Comparison of ENCODE assay signal across 7 cellular contexts in genomic region chr17:81487487-81488275, GRCh38. TPM values are rescaled to one million over a fixed set of nuclear protein-coding genes. Genes with fewer than 3 reads are reported as not detected.
DNase-seq lines count a peak whose midpoint lies in the region; ATAC-seq, FAIRE-seq and TF ChIP-seq lines count a peak whose summit lies in the region.

No MANE protein-coding gene starts in this region.

- ATAC-seq in pancreas = peak; percentile 68 to 82 (median 76)

- no peaks in the 10 kb centered on the region for H3K36me3 Mint-ChIP-seq in IgD-negative memory B cell
- no peaks in the 10 kb centered on the region for H3K36me3 Mint-ChIP-seq in activated naive CD8-positive, alpha-beta T cell treated with anti-CD3 and anti-CD28 coated beads for 36 hours

- peaks cover 14% of the 10 kb centered on the region for H3K27me3 Mint-ChIP-seq in IgD-negative memory B cell
- H3K27me3 Mint-ChIP-seq in activated naive CD8-positive, alpha-beta T cell treated with anti-CD3 and anti-CD28 coated beads for 36 hours = peaks cover 20% of the 10 kb centered on the region

- no peak overlapping the region for H3K27ac Mint-ChIP-seq in IgD-negative memory B cell
- H3K27ac Mint-ChIP-seq in activated naive CD8-positive, alpha-beta T cell treated with anti-CD3 and anti-CD28 coated beads for 36 hours = no peak overlapping the region

- peak overlapping the region in 3 of 4 donors; percentile 50 to 55 (median 51) for H3K4me3 Mint-ChIP-seq in IgD-negative memory B cell
- H3K4me3 Mint-ChIP-seq in activated naive CD8-positive, alpha-beta T cell treated with anti-CD3 and anti-CD28 coated beads for 36 hours = peak overlapping the region; percentile 32

- TF ChIP-seq EP300 in transverse colon (IDR thresholded peaks at IDR 0.05; ENCODE audit: low read depth) = no peak

- in situ Hi-C loops in GM13977 (cut with MboI; ENCODE audit: low pct_unique_long_range_greater_than_20kb, low sequenced_read_pairs, unreplicated experiment) (no loop called here), transverse colon (cut with MboI; ENCODE audit: low pct_ligation_motif_present in 1 of 4, low pct_unique_long_range_greater_than_20kb in 1 of 4, low sequenced_read_pairs in 3 of 4) (loop anchor here in 3 of 4 donors (25.0 kb wide), 3 partner anchors 100 to 225 kb away; partner anchors contain the start of genes BAHCC1 (in 1 of the 3) and SLC38A10 (in 1 of the 3))

- TF ChIP-seq CTCF in GM13977 (IDR thresholded peaks at IDR 0.05; ENCODE audit: extremely low read depth, insufficient read depth, missing control alignments) = no peak
- TF ChIP-seq CTCF in pancreas (IDR thresholded peaks at IDR 0.05) = no peak
- no peak for TF ChIP-seq CTCF in transverse colon (IDR thresholded peaks at IDR 0.05)

- intact Hi-C loops in cardiac septum (cut with DNase I) (no loop called here), pancreas (cut with DNase I) (loop anchor here in 1 of 3 donors (10.0 kb wide), 2 partner anchors 83 to 233 kb away; no protein-coding TSS in a partner anchor), transverse colon (cut with DNase I; ENCODE audit: low total_unique reads) (loop anchor here (1.0 kb wide), 1 partner anchor 36 kb away; no protein-coding TSS in a partner anchor)

- H3K27ac ChIP-seq in pancreas (peak overlapping the region; percentile 73 to 82 (median 78)), transverse colon (peak overlapping the region; percentile 69 to 91 (median 80))

- peak; percentile 60 for TF ChIP-seq POLR2A in transverse colon (IDR thresholded peaks at IDR 0.05)

- H3K27me3 ChIP-seq in pancreas (no peaks in the 10 kb centered on the region), transverse colon (peaks cover 8% of the 10 kb centered on the region)

- H3K9me3 Mint-ChIP-seq in IgD-negative memory B cell = no peaks in the 10 kb centered on the region
- no peaks in the 10 kb centered on the region for H3K9me3 Mint-ChIP-seq in activated naive CD8-positive, alpha-beta T cell treated with anti-CD3 and anti-CD28 coated beads for 36 hours

- no peaks in the 10 kb centered on the region for H3K36me3 ChIP-seq in pancreas
- no peaks in the 10 kb centered on the region for H3K36me3 ChIP-seq in transverse colon

- H3K4me3 ChIP-seq in pancreas (peak overlapping the region; percentile 57 to 79 (median 77)), transverse colon (peak overlapping the region; percentile 51 to 82 (median 68))

- peaks cover 0 to 7% (median 5%) of the 10 kb centered on the region in 3 donors for H3K4me1 Mint-ChIP-seq in IgD-negative memory B cell
- peaks cover 19% of the 10 kb centered on the region for H3K4me1 Mint-ChIP-seq in activated naive CD8-positive, alpha-beta T cell treated with anti-CD3 and anti-CD28 coated beads for 36 hours

- no peaks in the 10 kb centered on the region for H3K9me3 ChIP-seq in pancreas
- H3K9me3 ChIP-seq in transverse colon = no peaks in the 10 kb centered on the region

- FAIRE-seq in pancreas (lab: Jason Lieb, UNC) = no peak

- DNase-seq in GM13977 (ENCODE audit: low spot score) (peak; percentile 97), SHP77 treated with DMSO at 0.1 percent for 48 hours (lab: John Stamatoyannopoulos, UW) (peak; percentile 48), cardiac septum (ENCODE audit: low spot score) (peak; percentile 89), pancreas (peak; percentile 74 to 96 (median 82)), transverse colon (peak; percentile 79)
- DNase-seq in activated naive CD8-positive, alpha-beta T cell treated with anti-CD3 and anti-CD28 coated beads for 36 hours = peak; percentile 86

- 10 to 20% methylated on average over 52 to 87 of the region's 87 CpGs for WGBS in pancreas, 2 donors
- WGBS in transverse colon (ENCODE audit: low coverage in 1 of 2), 2 donors = 10% methylated on average over 61 of the region's 87 CpGs; no CpG with 5 or more reads in 1 of the 2 donors

- peaks cover 5 to 18% (median 11%) of the 10 kb centered on the region in 3 donors for H3K4me1 ChIP-seq in pancreas
- H3K4me1 ChIP-seq in transverse colon = peaks cover 20 to 44% (median 31%) of the 10 kb centered on the region in 4 donors

RNA-seq across cellular contexts. Expression of gene ACTG1, which starts 24.9 kb away (rescaled TPM):
- polyA plus RNA-seq in IgD-negative memory B cell (1,302 TPM), pancreas (1,000 to 10,000 TPM in 1 of 2 donors, 100 to 1,000 TPM in 1; 889 to 1,003 TPM)
- total RNA-seq in activated naive CD8-positive, alpha-beta T cell treated with anti-CD3 and anti-CD28 coated beads for 36 hours = 1,000 to 10,000 TPM; 4,989 to 4,998 TPM
- total RNA-seq in cardiac septum (634 TPM), pancreas (1,000 to 10,000 TPM; 1,458 to 2,872 (median 2,024) TPM), transverse colon (1,000 to 10,000 TPM; 2,099 to 4,882 (median 4,009) TPM)

RNA-seq across cellular contexts. Expression of gene FSCN2, which starts 40.5 kb away (rescaled TPM):
- polyA plus RNA-seq in IgD-negative memory B cell (0.83 TPM), pancreas (10 to 100 TPM in 1 of 2 donors, 1 to 10 TPM in 1; 2.5 to 15.3 TPM)
- total RNA-seq in activated naive CD8-positive, alpha-beta T cell treated with anti-CD3 and anti-CD28 coated beads for 36 hours = under 1 TPM; 0.29 to 0.36 TPM
- total RNA-seq in cardiac septum (1.1 TPM), pancreas (10 to 100 TPM in 4 of 6 donors, 1 to 10 TPM in 2; 7.9 to 11.9 (median 10.7) TPM), transverse colon (10 to 100 TPM in 2 of 4 donors, 1 to 10 TPM in 2; 2.3 to 36.4 (median 17.2) TPM)

Comparison
In these comparisons a context has a peak if more than half of its experiments do, and no peak if none do; other contexts are left out.
1. Peak in every context shown above with its lines: DNase-seq, ATAC-seq, H3K4me3 ChIP-seq and H3K27ac ChIP-seq.